ENCODE assay signal across 1 cellular context in the genomic region with DNA sequence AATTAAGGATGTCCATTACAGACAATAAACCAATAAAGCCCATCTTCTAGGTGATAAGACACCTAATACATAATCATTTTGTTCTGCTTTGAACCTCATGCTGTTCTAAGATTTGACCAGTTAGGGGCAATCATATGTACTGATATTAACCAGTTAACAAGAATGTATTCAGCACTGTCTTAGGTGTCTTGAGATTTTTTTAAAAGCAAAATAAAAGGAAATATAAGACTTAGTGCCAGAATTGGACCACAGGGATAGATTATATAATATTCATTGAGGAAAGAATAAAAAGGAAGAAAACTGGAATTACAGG.
TF ChIP-seq lines count a peak whose summit lies in the region.

No MANE protein-coding gene starts in this region.

TF ChIP-seq in endothelial cell of umbilical vein, 7 proteins besides CTCF, POLR2A, EP300 and RAD21:
- TF ChIP-seq FOS (IDR thresholded peaks at IDR 0.05; ENCODE audit: borderline replicate concordance, insufficient read depth, low read length) = no peak
- no peak for TF ChIP-seq MYC (IDR thresholded peaks at IDR 0.05; ENCODE audit: low read depth, low read length)
- TF ChIP-seq, protein P1, sequence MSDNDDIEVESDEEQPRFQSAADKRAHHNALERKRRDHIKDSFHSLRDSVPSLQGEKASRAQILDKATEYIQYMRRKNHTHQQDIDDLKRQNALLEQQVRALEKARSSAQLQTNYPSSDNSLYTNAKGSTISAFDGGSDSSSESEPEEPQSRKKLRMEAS (IDR thresholded peaks at IDR 0.05; ENCODE audit: insufficient read depth, insufficient read length) = no peak
- no peak for TF ChIP-seq JUN (IDR thresholded peaks at IDR 0.05; ENCODE audit: borderline replicate concordance, insufficient read depth, insufficient read length, low read depth)
- TF ChIP-seq POLR2AphosphoS5 (IDR thresholded peaks at IDR 0.05; ENCODE audit: insufficient read depth, low read depth, low read length) = no peak
- no peak for TF ChIP-seq EZH2 (IDR thresholded peaks at IDR 0.05; ENCODE audit: borderline replicate concordance, low read depth, low read length, severe bottlenecking)
- no peak for TF ChIP-seq GATA2 (IDR thresholded peaks at IDR 0.05; ENCODE audit: insufficient read depth, insufficient read length, low read depth, low read length)
